Comparison of ENCODE assay signal across 13 cellular contexts in genomic region chr1:162695687-162696086, GRCh38.
DNase-seq lines count a peak whose midpoint lies in the region; TF ChIP-seq lines count a peak whose summit lies in the region.
"Had no signal": no experiment of that assay in that cellular context is flagged by ENCODE, and none has a peak within 500 bp of the region (broad histone marks: within the 10 kb centered on the region; RNA-seq: fewer than 3 reads in every experiment).

No MANE protein-coding gene starts in this region.

- no peak for TF ChIP-seq EP300 in esophagus muscularis mucosa (IDR thresholded peaks at IDR 0.05)

- peaks cover 12% of the 10 kb centered on the region for H3K36me3 ChIP-seq in GM23248 (ENCODE audit: low read depth)
- H3K36me3 ChIP-seq in esophagus muscularis mucosa: peaks cover 0 to 3% (median 0%) of the 10 kb centered on the region in 4 donors
- H3K36me3 ChIP-seq in rectal smooth muscle tissue (ENCODE audit: control insufficient read depth, insufficient read depth, low read length): no peaks in the 10 kb centered on the region
- H3K36me3 ChIP-seq: neutrophil had no signal

- DNase-seq in GM23248: no peak
- peak; percentile 37 for DNase-seq in NCI-H69 (lab: John Stamatoyannopoulos, UW)
- DNase-seq in esophagus muscularis mucosa (ENCODE audit: extremely low spot score): no peak
- DNase-seq in A172 (ENCODE audit: low spot score): no peak
- DNase-seq in AG20443 (ENCODE audit: low spot score): no peak
- DNase-seq in foreskin melanocyte: no peak
- no peak for DNase-seq in head of caudate nucleus
- DNase-seq: activated naive CD4-positive, alpha-beta T cell treated with anti-CD3 and anti-CD28 coated beads for 36 hours; CD4-positive, CD25-positive, alpha-beta regulatory T cell; stimulated activated naive CD4-positive, alpha-beta T cell had no signal

- H3K4me3 ChIP-seq in GM23248 (peak overlapping the region; percentile 43), esophagus muscularis mucosa (no peak overlapping the region), rectal smooth muscle tissue (ENCODE audit: low read length) (peak overlapping the region; percentile 20)
- H3K4me3 ChIP-seq: lung had no signal

- WGBS in GM23248 (ENCODE audit: low coverage in 1 of 2, low lambda C conversion rate in 2 of 2, missing lambda C conversion rate in 2 of 2), 2 experiments: 3 to 5% methylated on average over 1 of the region's 1 CpG
- WGBS in esophagus muscularis mucosa: 47% methylated on average over 1 of the region's 1 CpG

- no peaks in the 10 kb centered on the region for H3K9me3 ChIP-seq in GM23248 (ENCODE audit: low read depth)
- H3K9me3 ChIP-seq in esophagus muscularis mucosa: no peaks in the 10 kb centered on the region
- H3K9me3 ChIP-seq: neutrophil had no signal

- H3F3A ChIP-seq in GM23248 (ENCODE audit: insufficient read depth): peaks cover 86% of the 10 kb centered on the region

- H3K79me2 ChIP-seq in GM23248 (ENCODE audit: insufficient read depth): peaks cover 92% of the 10 kb centered on the region

- peaks cover 77% of the 10 kb centered on the region for H3K4me1 ChIP-seq in GM23248 (ENCODE audit: insufficient read depth)
- peaks cover 49 to 84% (median 76%) of the 10 kb centered on the region in 4 donors for H3K4me1 ChIP-seq in esophagus muscularis mucosa
- peaks cover 55% of the 10 kb centered on the region for H3K4me1 ChIP-seq in rectal smooth muscle tissue (ENCODE audit: control insufficient read depth, insufficient read depth, low read length)

- H4K20me1 ChIP-seq in GM23248 (ENCODE audit: insufficient read depth): peaks cover 24% of the 10 kb centered on the region; the same call in 1 of the 2 replicates

- no peak for TF ChIP-seq POLR2A in esophagus muscularis mucosa (IDR thresholded peaks at IDR 0.05; ENCODE audit: low read depth)

- H3K27me3 ChIP-seq in GM23248 (replicated peaks; ENCODE audit: insufficient read depth) (no peaks in the 10 kb centered on the region), esophagus muscularis mucosa (no peaks in the 10 kb centered on the region), rectal smooth muscle tissue (ENCODE audit: control insufficient read depth, insufficient read depth, low read length) (no peaks in the 10 kb centered on the region)

- H3K9ac ChIP-seq in GM23248 (peak overlapping the region; percentile 43), rectal smooth muscle tissue (ENCODE audit: low read length) (no peak overlapping the region)

- intact Hi-C loops in esophagus muscularis mucosa (cut with DNase I) (no loop called here), head of caudate nucleus (cut with DNase I) (no loop called here)

- H3K27ac ChIP-seq in GM23248: peak overlapping the region; percentile 67
- peak overlapping the region; percentile 76 to 85 (median 82) for H3K27ac ChIP-seq in esophagus muscularis mucosa (replicated peaks in 1 of 4)
- peak overlapping the region; percentile 73 for H3K27ac ChIP-seq in rectal smooth muscle tissue (ENCODE audit: low read depth, low read length)
- H3K27ac ChIP-seq: neutrophil had no signal

- no peak for TF ChIP-seq CTCF in esophagus muscularis mucosa (IDR thresholded peaks at IDR 0.05)

- no peaks in the 10 kb centered on the region for H3K9me2 ChIP-seq in GM23248 (ENCODE audit: insufficient read depth)

- peak overlapping the region; percentile 65 for H3K4me2 ChIP-seq in GM23248 (ENCODE audit: unreplicated experiment)

- H2AFZ ChIP-seq in GM23248: no peak overlapping the region

- in situ Hi-C loops in GM23248 (cut with MboI): no loop called here

Comparison
In these comparisons a context has a peak if more than half of its experiments do, and no peak if none do; other contexts are left out.
1. H3K4me3 ChIP-seq: peak in GM23248 (single experiment) and rectal smooth muscle tissue (single experiment); none in esophagus muscularis mucosa (0 of 4).
2. Peak in every context shown above with its lines, with median percentiles within 50 percentile points of each other: H3K27ac ChIP-seq.